In genomic region chr1:26913754-26914619, GRCh38 we compare ENCODE assay signal across 15 cellular contexts. TPM values are rescaled to one million over a fixed set of nuclear protein-coding genes. Genes with fewer than 3 reads are reported as not detected.
DNase-seq lines count a peak whose midpoint lies in the region; ATAC-seq, FAIRE-seq and TF ChIP-seq lines count a peak whose summit lies in the region.
"Had no signal": no experiment of that assay in that cellular context is flagged by ENCODE, and none has a peak within 500 bp of the region (broad histone marks: within the 10 kb centered on the region; RNA-seq: fewer than 3 reads in every experiment).

TSS of gene NR0B2 (minus strand) at chr1:26913975. CDS start at chr1:26913940, 35 bp downstream.

- H3K4me3 ChIP-seq in upper lobe of right lung, result peak within 1 kb of the TSS; percentile 40

- no peaks in the 10 kb centered on the region for H3K36me3 ChIP-seq in upper lobe of right lung
- H3K36me3 ChIP-seq: neutrophil had no signal

- intact Hi-C loops in Right ventricle myocardium inferior (cut with DNase I) (no loop called here), cardiac septum (cut with DNase I) (no loop called here), upper lobe of right lung (cut with DNase I) (no loop called here)

- DNase-seq in Right ventricle myocardium inferior (ENCODE audit: missing footprints), result peak; percentile 70
- no peak for DNase-seq in cardiac septum (ENCODE audit: low spot score)
- peak; percentile 32 for DNase-seq in OCI-M1 (lab: John Stamatoyannopoulos, UW)
- peak; percentile 91 for DNase-seq in upper lobe of right lung
- DNase-seq: NCI-H446 treated with DMSO at 0.1 percent for 48 hours had no signal

- H3K27me3 ChIP-seq in upper lobe of right lung, result no peaks in the 10 kb centered on the region
- H3K27me3 ChIP-seq: neutrophil had no signal

- peak; percentile 70 for FAIRE-seq in islet of Langerhans (lab: Jason Lieb, UNC)
- FAIRE-seq: A204.1 had no signal

- TF ChIP-seq CTCF in upper lobe of right lung (IDR thresholded peaks at IDR 0.05), result no peak

- H3K27ac ChIP-seq in upper lobe of right lung, result peak within 1 kb of the TSS; percentile 89
- H3K27ac ChIP-seq: neutrophil had no signal

- ATAC-seq in Right ventricle myocardium inferior, result peak; percentile 88
- ATAC-seq in upper lobe of right lung, result peak; percentile 92
- no peak for ATAC-seq in GM21528 (IDR thresholded peaks at IDR 0.05; ENCODE audit: low FRiP score, unreplicated experiment)
- no peak for ATAC-seq in HG03342 (IDR thresholded peaks at IDR 0.05; ENCODE audit: unreplicated experiment)
- no peak for ATAC-seq in GM19397 (IDR thresholded peaks at IDR 0.05; ENCODE audit: unreplicated experiment)
- ATAC-seq: activated T-helper 17 cell treated with anti-CD3 and anti-CD28 coated beads, Interleukin-2, amount 50 U/mL, for 72 hours had no signal

- H3K9me3 ChIP-seq in upper lobe of right lung, result no peaks in the 10 kb centered on the region
- H3K9me3 ChIP-seq: neutrophil had no signal

- peaks cover 4% of the 10 kb centered on the region for H3K4me1 ChIP-seq in upper lobe of right lung

RNA-seq across cellular contexts. Expression of gene NR0B2, which starts in this region (rescaled TPM):
- 4.7 TPM for total RNA-seq in Right ventricle myocardium inferior
- 5.7 TPM for total RNA-seq in cardiac septum
- 2.5 TPM for total RNA-seq in upper lobe of right lung
- total RNA-seq: activated T-helper 17 cell treated with anti-CD3 and anti-CD28 coated beads, Interleukin-2, amount 50 U/mL, for 72 hours; chondrocyte; glomerular endothelial cell; urinary bladder had no signal

Comparison
In these comparisons a context has a peak if more than half of its experiments do, and no peak if none do; other contexts are left out.
1. ATAC-seq: peak in Right ventricle myocardium inferior (single experiment) and upper lobe of right lung (single experiment); none in GM21528 (single experiment), HG03342 (single experiment) and GM19397 (single experiment).